ENCODE assay signal across 27 cellular contexts in the genomic region with DNA sequence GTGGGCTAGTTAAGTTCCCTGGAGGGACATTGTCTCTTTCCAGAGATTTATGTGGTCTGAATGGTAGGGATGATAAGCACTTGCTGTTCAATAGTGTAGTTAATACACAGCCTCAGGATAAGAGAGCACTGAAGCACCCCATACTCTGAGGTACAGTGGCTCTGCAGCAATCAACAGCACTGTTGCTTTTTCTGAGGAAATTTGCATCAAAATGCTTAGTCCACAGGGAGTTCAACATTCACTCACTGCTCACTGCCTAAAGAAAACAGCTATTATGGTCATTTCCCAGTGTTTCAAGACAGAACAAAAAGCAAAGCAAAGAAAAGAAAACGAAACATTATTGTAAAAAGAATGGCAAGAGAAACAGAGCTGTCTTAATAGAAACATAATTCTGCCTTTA.
DNase-seq lines count a peak whose midpoint lies in the region; ATAC-seq lines count a peak whose summit lies in the region.
"Had no signal": no experiment of that assay in that cellular context is flagged by ENCODE, and none has a peak within 500 bp of the region (broad histone marks: within the 10 kb centered on the region; RNA-seq: fewer than 3 reads in every experiment).

No MANE protein-coding gene starts in this region.

- H3K23ac ChIP-seq in mesendoderm (ENCODE audit: low read length): no peak overlapping the region

- no peak overlapping the region for H3K4me2 ChIP-seq in mesendoderm (ENCODE audit: low read length)
- H3K4me2 ChIP-seq: hepatocyte had no signal

- no peak overlapping the region for H3K18ac ChIP-seq in mesendoderm (ENCODE audit: low read length)

- H4K5ac ChIP-seq in mesendoderm (ENCODE audit: low read length): no peak overlapping the region

- no peak overlapping the region for H2BK15ac ChIP-seq in mesendoderm (replicated peaks; ENCODE audit: low read depth)

- H2BK120ac ChIP-seq in mesendoderm (ENCODE audit: low read depth, low read length): no peak overlapping the region

- H4K8ac ChIP-seq in mesendoderm (ENCODE audit: low read depth, low read length): no peak overlapping the region

- WGBS in mesendoderm (ENCODE audit: extremely low coverage, insufficient coverage, low lambda C conversion rate): no CpG with 5 or more reads among the region's 1 CpG

- H3K36me3 ChIP-seq in mesendoderm (ENCODE audit: control insufficient read depth, insufficient read depth, low read length): no peaks in the 10 kb centered on the region
- H3K36me3 ChIP-seq: Peyer's patch, sigmoid colon had no signal

- no peaks in the 10 kb centered on the region for H3K27me3 ChIP-seq in mesendoderm (ENCODE audit: insufficient read depth, low read length, poor library complexity)
- H3K27me3 ChIP-seq: hepatocyte, Peyer's patch, sigmoid colon had no signal

- no peak overlapping the region for H2AK5ac ChIP-seq in mesendoderm (ENCODE audit: low read length)

- H3K56ac ChIP-seq in mesendoderm (ENCODE audit: low read length): no peak overlapping the region

- H3K79me2 ChIP-seq in mesendoderm (ENCODE audit: control insufficient read depth, insufficient read depth, low read length): no peaks in the 10 kb centered on the region
- H3K79me2 ChIP-seq: hepatocyte had no signal

- H2BK5ac ChIP-seq in mesendoderm (ENCODE audit: low read length): no peak overlapping the region

- no peak overlapping the region for H3K9ac ChIP-seq in mesendoderm (ENCODE audit: low read length)

- H3K4me1 ChIP-seq in mesendoderm (ENCODE audit: control insufficient read depth, low read depth, low read length): no peaks in the 10 kb centered on the region
- H3K4me1 ChIP-seq: Peyer's patch, sigmoid colon had no signal

- DNase-seq in DMS153 (lab: John Stamatoyannopoulos, UW) (peak; percentile 21), DMS153 treated with DMSO at 0.1 percent for 48 hours (lab: John Stamatoyannopoulos, UW; ENCODE audit: unreplicated experiment) (no peak), NCI-H1436 (lab: John Stamatoyannopoulos, UW) (peak; percentile 44), OCI-M1 (lab: John Stamatoyannopoulos, UW) (peak; percentile 16), mesendoderm (peak; percentile 11), HUDEP-2 (lab: John Stamatoyannopoulos, UW; ENCODE audit: unreplicated experiment in 76 of 76) (no peak)
- DNase-seq: activated CD4-positive, CD25-positive, alpha-beta regulatory T cell treated with anti-CD3 and anti-CD28 coated beads, Interleukin-2, amount 50 U/mL, for 72 hours; activated CD8-positive, alpha-beta memory T cell treated with anti-CD3 and anti-CD28 coated beads for 24 hours; activated naive CD4-positive, alpha-beta T cell treated with anti-CD3 and anti-CD28 coated beads for 36 hours; activated T-cell treated with anti-CD3 and anti-CD28 coated beads, Interleukin-2, amount 50 U/mL, for 4 hours; amygdala; effector memory CD8-positive, alpha-beta T cell; foreskin melanocyte; kidney glomerular epithelial cell; NCI-H1694 treated with DMSO at 0.1 percent for 48 hours; NCI-H510A; NK-92 treated with Interleukin-12 subunit alpha and Interleukin-12 subunit beta, amount 100 ng/mL, for 24 hours; Peyer's patch; sigmoid colon; stimulated activated CD4-positive, alpha-beta T cell treated with anti-CD3 and anti-CD28 coated beads, Interleukin-15, amount 100 ng/mL, for 24 hours; stimulated activated naive CD8-positive, alpha-beta T cell treated with anti-CD3 and anti-CD28 coated beads, Interleukin-15, Interleukin-2, amounts not matched to agents 100 U/mL and 50 U/mL, for 24 hours had no signal

- ATAC-seq in HG03139 (IDR thresholded peaks at IDR 0.05; ENCODE audit: unreplicated experiment) (no peak), GM21381 (IDR thresholded peaks at IDR 0.05; ENCODE audit: unreplicated experiment) (no peak)
- ATAC-seq: activated T-cell treated with anti-CD3 and anti-CD28 coated beads, Interleukin-2, amount 50 U/mL, for 4 hours; effector memory CD8-positive, alpha-beta T cell; esophagus mucosa; stimulated activated naive CD8-positive, alpha-beta T cell treated with anti-CD3 and anti-CD28 coated beads, Interleukin-15, Interleukin-2, amounts not matched to agents 100 U/mL and 50 U/mL, for 24 hours had no signal

- H3K27ac ChIP-seq in mesendoderm (ENCODE audit: low read depth, low read length): no peak overlapping the region
- H3K27ac ChIP-seq: 22Rv1, coronary artery, hepatocyte, Peyer's patch, sigmoid colon had no signal

- no peak overlapping the region for H3K4me3 ChIP-seq in mesendoderm (ENCODE audit: low read length)
- H3K4me3 ChIP-seq: coronary artery, hepatocyte, Peyer's patch, sigmoid colon had no signal

- H3K4ac ChIP-seq in mesendoderm (ENCODE audit: low read depth, low read length): no peak overlapping the region

- no peaks in the 10 kb centered on the region for H3K79me1 ChIP-seq in mesendoderm (ENCODE audit: low read length)

Comparison
In these comparisons a context has a peak if more than half of its experiments do, and no peak if none do; other contexts are left out.
1. DNase-seq: peak in DMS153 (single experiment), NCI-H1436 (single experiment), OCI-M1 (single experiment) and mesendoderm (single experiment); none in DMS153 treated with DMSO at 0.1 percent for 48 hours (single experiment) and HUDEP-2 (0 of 76).